ENCODE assay signal across 7 cellular contexts in genomic region chr1:41783189-41783639, GRCh38.
DNase-seq lines count a peak whose midpoint lies in the region; ATAC-seq lines count a peak whose summit lies in the region.

No MANE protein-coding gene starts in this region.

- DNase-seq in HPDE6-E6E7 (ENCODE audit: extremely low spot score), result peak; percentile 79
- peak; percentile 76 for DNase-seq in T1000 (lab: John Stamatoyannopoulos, UW)
- DNase-seq in fibroblast of the conjunctiva (ENCODE audit: low read depth), result peak; percentile 47
- peak; percentile 47 to 68 for DNase-seq in stimulated activated CD4-positive, alpha-beta T cell treated with anti-CD3 and anti-CD28 coated beads, Interleukin-4, amount 100 ng/mL, for 4 hours
- no peak for DNase-seq in inferior parietal cortex (ENCODE audit: extremely low spot score)

- ATAC-seq in HG02852 (IDR thresholded peaks at IDR 0.05; ENCODE audit: unreplicated experiment) (no peak), HG02981 (IDR thresholded peaks at IDR 0.05; ENCODE audit: unreplicated experiment) (no peak)
